In genomic region chr1:111596499-111596898, GRCh38 we compare ENCODE assay signal across 1 cellular context.
TF ChIP-seq lines count a peak whose summit lies in the region.

No MANE protein-coding gene starts in this region.

TF ChIP-seq in GM23338, 12 proteins besides CTCF, POLR2A, EP300 and RAD21 (continued from another document):
- TF ChIP-seq ZNF462 (CRISPR knock-in tag; IDR thresholded peaks at IDR 0.05) = no peak
TF ChIP-seq in GM23338: peak in this region for 0.
